8 cellular contexts compared by ENCODE assay signal in the genomic region with DNA sequence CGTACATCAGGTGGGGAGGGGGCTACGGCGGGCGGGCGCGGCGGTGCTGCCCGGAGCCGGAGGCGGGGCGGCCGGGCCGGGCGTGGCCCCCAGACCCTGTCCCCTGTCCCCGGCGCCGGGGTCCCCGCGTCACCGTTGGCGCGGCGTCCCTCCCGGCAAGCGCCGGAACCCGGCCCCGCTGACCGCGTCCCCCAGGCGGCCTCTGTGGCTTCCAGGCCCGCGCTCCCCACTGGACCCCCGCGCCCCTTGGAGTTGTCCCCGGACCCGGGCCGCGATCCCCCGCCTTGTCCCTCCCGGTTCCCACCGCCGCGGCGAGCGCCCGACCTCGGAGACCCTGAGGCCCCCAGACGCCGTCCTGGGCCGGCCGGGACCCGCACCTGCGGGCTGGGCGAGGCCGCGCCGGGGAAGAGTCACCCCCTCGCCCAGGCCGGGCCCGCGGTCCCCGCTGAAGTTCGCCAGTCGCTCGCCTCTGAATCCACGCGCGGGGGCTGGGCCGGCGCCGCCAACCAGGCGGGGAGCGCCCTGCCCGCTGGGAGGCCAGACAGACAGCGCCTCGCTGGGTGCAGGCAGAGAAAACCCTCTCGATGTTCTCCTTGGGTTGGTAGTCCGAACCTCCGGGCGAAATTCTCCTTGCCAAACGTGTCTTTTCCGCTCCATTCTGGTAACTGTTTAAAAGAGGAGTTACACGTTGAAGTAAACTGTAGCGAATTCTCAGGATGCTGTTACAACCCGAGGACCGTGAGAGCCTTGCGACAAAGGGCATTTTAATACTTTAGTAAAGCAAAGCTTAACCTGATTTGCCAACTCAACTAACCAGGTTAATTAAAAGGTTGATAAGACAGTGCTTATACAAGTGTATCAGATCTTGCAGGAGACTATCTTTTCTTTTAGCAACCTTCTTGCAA. TPM values are rescaled to one million over a fixed set of nuclear protein-coding genes. Genes with fewer than 3 reads are reported as not detected.
DNase-seq lines count a peak whose midpoint lies in the region; ATAC-seq and TF ChIP-seq lines count a peak whose summit lies in the region.

No MANE protein-coding gene starts in this region.

- TF ChIP-seq CTCF in left ventricle myocardium inferior (IDR thresholded peaks at IDR 0.05; ENCODE audit: borderline replicate concordance), result no peak

- peak overlapping the region; percentile 95 for H3K27ac ChIP-seq in left ventricle myocardium inferior (replicated peaks)

- peaks cover 73% of the 10 kb centered on the region for H3K4me1 ChIP-seq in left ventricle myocardium inferior

- H3K27me3 ChIP-seq in left ventricle myocardium inferior (ENCODE audit: low read depth), result no peaks in the 10 kb centered on the region

- intact Hi-C loops in left ventricle myocardium inferior (cut with micrococcal nuclease), result no loop called here
- intact Hi-C loops in posterior cingulate gyrus (cut with DNase I), result loop anchor here (5.0 to 10.0 kb wide), 3 partner anchors 111 to 311 kb away; a partner anchor contains a TSS

- H3K9me3 ChIP-seq in left ventricle myocardium inferior (replicated peaks), result no peaks in the 10 kb centered on the region

- no peaks in the 10 kb centered on the region for H3K36me3 ChIP-seq in left ventricle myocardium inferior

- H3K4me3 ChIP-seq in left ventricle myocardium inferior, result peak overlapping the region; percentile 93

- ATAC-seq in GM18873 (IDR thresholded peaks at IDR 0.05; ENCODE audit: low FRiP score, unreplicated experiment) (peak; percentile 15), HG03159 (IDR thresholded peaks at IDR 0.05; ENCODE audit: unreplicated experiment) (peak; percentile 21), SK-N-SH treated with all-trans-retinoic acid at 6 μM for 48 hours (peak; percentile 35)

- peak; percentile 61 for DNase-seq in AG08395 (ENCODE audit: low spot score)
- peak; percentile 59 for DNase-seq in amniotic epithelial cell (ENCODE audit: low read depth)
- DNase-seq in left ventricle myocardium inferior, result peak; percentile 58
- DNase-seq in posterior cingulate gyrus, result peak; percentile 25 to 94 (median 52)
- no peak for DNase-seq in NCI-H2196 treated with DMSO at 0.1 percent for 48 hours (lab: John Stamatoyannopoulos, UW; ENCODE audit: unreplicated experiment)

TF ChIP-seq in SK-N-SH treated with all-trans-retinoic acid at 6 μM for 48 hours, 23 proteins besides CTCF, POLR2A, EP300 and RAD21:
- TF ChIP-seq SNAI2 (CRISPR knock-in tag; IDR thresholded peaks at IDR 0.05), result no peak
- TF ChIP-seq, protein P1, sequence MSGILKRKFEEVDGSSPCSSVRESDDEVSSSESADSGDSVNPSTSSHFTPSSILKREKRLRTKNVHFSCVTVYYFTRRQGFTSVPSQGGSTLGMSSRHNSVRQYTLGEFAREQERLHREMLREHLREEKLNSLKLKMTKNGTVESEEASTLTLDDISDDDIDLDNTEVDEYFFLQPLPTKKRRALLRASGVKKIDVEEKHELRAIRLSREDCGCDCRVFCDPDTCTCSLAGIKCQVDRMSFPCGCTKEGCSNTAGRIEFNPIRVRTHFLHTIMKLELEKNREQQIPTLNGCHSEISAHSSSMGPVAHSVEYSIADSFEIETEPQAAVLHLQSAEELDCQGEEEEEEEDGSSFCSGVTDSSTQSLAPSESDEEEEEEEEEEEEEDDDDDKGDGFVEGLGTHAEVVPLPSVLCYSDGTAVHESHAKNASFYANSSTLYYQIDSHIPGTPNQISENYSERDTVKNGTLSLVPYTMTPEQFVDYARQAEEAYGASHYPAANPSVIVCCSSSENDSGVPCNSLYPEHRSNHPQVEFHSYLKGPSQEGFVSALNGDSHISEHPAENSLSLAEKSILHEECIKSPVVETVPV (CRISPR knock-in tag; IDR thresholded peaks at IDR 0.05), result no peak
- no peak for TF ChIP-seq ARNTL (CRISPR knock-in tag; IDR thresholded peaks at IDR 0.05; ENCODE audit: borderline replicate concordance, low read depth)
- TF ChIP-seq, protein P2, sequence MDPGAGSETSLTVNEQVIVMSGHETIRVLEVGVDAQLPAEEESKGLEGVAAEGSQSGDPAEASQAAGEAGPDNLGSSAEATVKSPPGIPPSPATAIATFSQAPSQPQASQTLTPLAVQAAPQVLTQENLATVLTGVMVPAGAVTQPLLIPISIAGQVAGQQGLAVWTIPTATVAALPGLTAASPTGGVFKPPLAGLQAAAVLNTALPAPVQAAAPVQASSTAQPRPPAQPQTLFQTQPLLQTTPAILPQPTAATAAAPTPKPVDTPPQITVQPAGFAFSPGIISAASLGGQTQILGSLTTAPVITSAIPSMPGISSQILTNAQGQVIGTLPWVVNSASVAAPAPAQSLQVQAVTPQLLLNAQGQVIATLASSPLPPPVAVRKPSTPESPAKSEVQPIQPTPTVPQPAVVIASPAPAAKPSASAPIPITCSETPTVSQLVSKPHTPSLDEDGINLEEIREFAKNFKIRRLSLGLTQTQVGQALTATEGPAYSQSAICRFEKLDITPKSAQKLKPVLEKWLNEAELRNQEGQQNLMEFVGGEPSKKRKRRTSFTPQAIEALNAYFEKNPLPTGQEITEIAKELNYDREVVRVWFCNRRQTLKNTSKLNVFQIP (CRISPR knock-in tag; IDR thresholded peaks at IDR 0.05; ENCODE audit: borderline replicate concordance, low read depth), result no peak
- TF ChIP-seq TOX (CRISPR knock-in tag; IDR thresholded peaks at IDR 0.05; ENCODE audit: borderline replicate concordance), result no peak
- TF ChIP-seq ESRRG (CRISPR knock-in tag; IDR thresholded peaks at IDR 0.05), result no peak
- TF ChIP-seq ISL1 (CRISPR knock-in tag; IDR thresholded peaks at IDR 0.05), result no peak
- TF ChIP-seq, protein P3, sequence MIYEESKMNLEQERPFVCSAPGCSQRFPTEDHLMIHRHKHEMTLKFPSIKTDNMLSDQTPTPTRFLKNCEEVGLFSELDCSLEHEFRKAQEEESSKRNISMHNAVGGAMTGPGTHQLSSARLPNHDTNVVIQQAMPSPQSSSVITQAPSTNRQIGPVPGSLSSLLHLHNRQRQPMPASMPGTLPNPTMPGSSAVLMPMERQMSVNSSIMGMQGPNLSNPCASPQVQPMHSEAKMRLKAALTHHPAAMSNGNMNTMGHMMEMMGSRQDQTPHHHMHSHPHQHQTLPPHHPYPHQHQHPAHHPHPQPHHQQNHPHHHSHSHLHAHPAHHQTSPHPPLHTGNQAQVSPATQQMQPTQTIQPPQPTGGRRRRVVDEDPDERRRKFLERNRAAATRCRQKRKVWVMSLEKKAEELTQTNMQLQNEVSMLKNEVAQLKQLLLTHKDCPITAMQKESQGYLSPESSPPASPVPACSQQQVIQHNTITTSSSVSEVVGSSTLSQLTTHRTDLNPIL (CRISPR knock-in tag; IDR thresholded peaks at IDR 0.05; ENCODE audit: low read depth), result no peak
- TF ChIP-seq, protein P4, sequence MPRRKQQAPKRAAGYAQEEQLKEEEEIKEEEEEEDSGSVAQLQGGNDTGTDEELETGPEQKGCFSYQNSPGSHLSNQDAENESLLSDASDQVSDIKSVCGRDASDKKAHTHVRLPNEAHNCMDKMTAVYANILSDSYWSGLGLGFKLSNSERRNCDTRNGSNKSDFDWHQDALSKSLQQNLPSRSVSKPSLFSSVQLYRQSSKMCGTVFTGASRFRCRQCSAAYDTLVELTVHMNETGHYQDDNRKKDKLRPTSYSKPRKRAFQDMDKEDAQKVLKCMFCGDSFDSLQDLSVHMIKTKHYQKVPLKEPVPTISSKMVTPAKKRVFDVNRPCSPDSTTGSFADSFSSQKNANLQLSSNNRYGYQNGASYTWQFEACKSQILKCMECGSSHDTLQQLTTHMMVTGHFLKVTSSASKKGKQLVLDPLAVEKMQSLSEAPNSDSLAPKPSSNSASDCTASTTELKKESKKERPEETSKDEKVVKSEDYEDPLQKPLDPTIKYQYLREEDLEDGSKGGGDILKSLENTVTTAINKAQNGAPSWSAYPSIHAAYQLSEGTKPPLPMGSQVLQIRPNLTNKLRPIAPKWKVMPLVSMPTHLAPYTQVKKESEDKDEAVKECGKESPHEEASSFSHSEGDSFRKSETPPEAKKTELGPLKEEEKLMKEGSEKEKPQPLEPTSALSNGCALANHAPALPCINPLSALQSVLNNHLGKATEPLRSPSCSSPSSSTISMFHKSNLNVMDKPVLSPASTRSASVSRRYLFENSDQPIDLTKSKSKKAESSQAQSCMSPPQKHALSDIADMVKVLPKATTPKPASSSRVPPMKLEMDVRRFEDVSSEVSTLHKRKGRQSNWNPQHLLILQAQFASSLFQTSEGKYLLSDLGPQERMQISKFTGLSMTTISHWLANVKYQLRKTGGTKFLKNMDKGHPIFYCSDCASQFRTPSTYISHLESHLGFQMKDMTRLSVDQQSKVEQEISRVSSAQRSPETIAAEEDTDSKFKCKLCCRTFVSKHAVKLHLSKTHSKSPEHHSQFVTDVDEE (CRISPR knock-in tag; IDR thresholded peaks at IDR 0.05), result no peak
- TF ChIP-seq OSR1 (CRISPR knock-in tag; IDR thresholded peaks at IDR 0.05), result no peak
- TF ChIP-seq GLIS3 (CRISPR knock-in tag; IDR thresholded peaks at IDR 0.05), result no peak
- TF ChIP-seq, protein P5, sequence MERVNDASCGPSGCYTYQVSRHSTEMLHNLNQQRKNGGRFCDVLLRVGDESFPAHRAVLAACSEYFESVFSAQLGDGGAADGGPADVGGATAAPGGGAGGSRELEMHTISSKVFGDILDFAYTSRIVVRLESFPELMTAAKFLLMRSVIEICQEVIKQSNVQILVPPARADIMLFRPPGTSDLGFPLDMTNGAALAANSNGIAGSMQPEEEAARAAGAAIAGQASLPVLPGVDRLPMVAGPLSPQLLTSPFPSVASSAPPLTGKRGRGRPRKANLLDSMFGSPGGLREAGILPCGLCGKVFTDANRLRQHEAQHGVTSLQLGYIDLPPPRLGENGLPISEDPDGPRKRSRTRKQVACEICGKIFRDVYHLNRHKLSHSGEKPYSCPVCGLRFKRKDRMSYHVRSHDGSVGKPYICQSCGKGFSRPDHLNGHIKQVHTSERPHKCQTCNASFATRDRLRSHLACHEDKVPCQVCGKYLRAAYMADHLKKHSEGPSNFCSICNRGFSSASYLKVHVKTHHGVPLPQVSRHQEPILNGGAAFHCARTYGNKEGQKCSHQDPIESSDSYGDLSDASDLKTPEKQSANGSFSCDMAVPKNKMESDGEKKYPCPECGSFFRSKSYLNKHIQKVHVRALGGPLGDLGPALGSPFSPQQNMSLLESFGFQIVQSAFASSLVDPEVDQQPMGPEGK (CRISPR knock-in tag; IDR thresholded peaks at IDR 0.05; ENCODE audit: borderline replicate concordance), result no peak
- TF ChIP-seq ZFP30 (CRISPR knock-in tag; IDR thresholded peaks at IDR 0.05), result no peak
- no peak for TF ChIP-seq BACH2 (CRISPR knock-in tag; IDR thresholded peaks at IDR 0.05; ENCODE audit: borderline replicate concordance)
- no peak for TF ChIP-seq TCF4 (CRISPR knock-in tag; IDR thresholded peaks at IDR 0.05; ENCODE audit: borderline replicate concordance)
- TF ChIP-seq RARB (CRISPR knock-in tag; IDR thresholded peaks at IDR 0.05), result no peak
- no peak for TF ChIP-seq CSDC2 (CRISPR knock-in tag; IDR thresholded peaks at IDR 0.05)
TF ChIP-seq in SK-N-SH treated with all-trans-retinoic acid at 6 μM for 48 hours: peak in this region for 0.

RNA-seq across cellular contexts. Expression of a gene that starts 0.8 kb away (rescaled TPM):
- total RNA-seq in left ventricle myocardium inferior, result 9.0 TPM
